13 cellular contexts compared by ENCODE assay signal in the genomic region with DNA sequence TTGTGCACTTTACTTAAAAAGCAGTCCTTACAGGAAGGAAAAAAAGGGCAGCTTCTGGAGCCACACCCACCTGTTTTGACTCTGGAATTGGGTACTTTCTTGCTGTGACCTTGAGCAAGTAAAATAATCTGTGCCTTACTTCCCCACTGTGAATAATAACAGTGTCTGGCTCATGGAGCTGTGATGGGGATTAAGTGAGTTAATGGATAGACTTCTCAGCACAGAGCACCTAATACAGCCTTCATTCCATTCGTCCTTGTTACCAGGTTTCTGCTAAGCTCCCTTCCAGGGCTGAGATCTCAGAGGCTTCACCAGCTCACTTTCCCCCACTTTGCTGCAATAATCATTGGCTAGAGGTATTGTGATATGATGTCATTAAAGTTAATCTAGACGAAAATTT. TPM values are rescaled to one million over a fixed set of nuclear protein-coding genes. Genes with fewer than 3 reads are reported as not detected.
DNase-seq lines count a peak whose midpoint lies in the region; ATAC-seq and TF ChIP-seq lines count a peak whose summit lies in the region.
"Had no signal": no experiment of that assay in that cellular context is flagged by ENCODE, and none has a peak within 500 bp of the region (broad histone marks: within the 10 kb centered on the region; RNA-seq: fewer than 3 reads in every experiment).

No MANE protein-coding gene starts in this region.

- H3K9me3 ChIP-seq in CD4-positive, alpha-beta memory T cell (ENCODE audit: control insufficient read depth in 1 of 2, low read length in 2 of 2) = no peaks in the 10 kb centered on the region
- H3K9me3 ChIP-seq in mammary epithelial cell (replicated peaks; ENCODE audit: insufficient read depth, low read length) = no peaks in the 10 kb centered on the region
- H3K9me3 ChIP-seq in neural cell (ENCODE audit: low read length) = no peaks in the 10 kb centered on the region
- H3K9me3 ChIP-seq: heart right ventricle, tibial artery had no signal

- no peak for TF ChIP-seq CTCF in mammary epithelial cell (conservative IDR thresholded peaks at IDR 0.05 in 1 of 2, IDR thresholded peaks at IDR 0.05 in 1 of 2; ENCODE audit: extremely low read depth in 1 of 2, insufficient read depth in 1 of 2, low read depth in 1 of 2, low read length in 2 of 2)
- TF ChIP-seq CTCF in neural cell (IDR thresholded peaks at IDR 0.05; ENCODE audit: poor library complexity, severe bottlenecking) = no peak

- POLR2A ChIA-PET in CD4-positive, alpha-beta memory T cell (lab: Charles Lee; ENCODE audit: partially characterized antibody) = interaction anchor here (1.0 to 3.7 kb wide), 5 partner anchors 9 to 40 kb away, joined by 4 to 22 read pairs (median 9); partner anchors contain the start of gene ABCG1

- H3K4me2 ChIP-seq in mammary epithelial cell (ENCODE audit: insufficient read depth, low read depth, low read length) = peak overlapping the region; percentile 24
- no peak overlapping the region for H3K4me2 ChIP-seq in neural cell (ENCODE audit: low read length)

- H3K27me3 Mint-ChIP-seq in CD4-positive, alpha-beta memory T cell = no peaks in the 10 kb centered on the region
- peaks cover 5% of the 10 kb centered on the region for H3K27me3 Mint-ChIP-seq in activated T-helper 1 cell treated with anti-CD3 and anti-CD28 coated beads, Interleukin-12 subunit alpha, Interleukin-12 subunit beta, Interleukin-2, Interleukin-4 antibody, amounts not matched to agents 30 ng/mL and 10 ng/mL and 1 ng/mL, durations not matched to agents 14 hours and 24 hours and 36 hours (ENCODE audit: insufficient read depth)

- H3K27ac ChIP-seq in CD4-positive, alpha-beta memory T cell (ENCODE audit: low read depth, low read length) = peak overlapping the region; percentile 1
- peak overlapping the region; percentile 1 for H3K27ac ChIP-seq in mammary epithelial cell (ENCODE audit: insufficient read depth, low read depth, low read length)
- H3K27ac ChIP-seq in neural cell (ENCODE audit: low read length) = no peak overlapping the region
- H3K27ac ChIP-seq: tibial artery had no signal

- no peak for ATAC-seq in GM19397 (IDR thresholded peaks at IDR 0.05; ENCODE audit: unreplicated experiment)
- no peak for ATAC-seq in HG03442 (IDR thresholded peaks at IDR 0.05; ENCODE audit: unreplicated experiment)

- WGBS in mammary epithelial cell (ENCODE audit: low coverage, missing lambda C conversion rate) = 24% methylated on average over 2 of the region's 2 CpGs

- H3K9me2 ChIP-seq in neural cell (ENCODE audit: insufficient read depth, low read length) = no peaks in the 10 kb centered on the region

- CTCF ChIA-PET in CD4-positive, alpha-beta memory T cell (lab: Charles Lee; ENCODE audit: partially characterized antibody) = interaction anchor here (0.8 to 1.0 kb wide), 3 partner anchors 10 to 53 kb away, joined by 3 to 5 read pairs (median 4); no protein-coding TSS in a partner anchor
- CTCF ChIA-PET in mammary epithelial cell (lab: Charles Lee; ENCODE audit: low non-redundant PET) = interaction anchor here (0.7 kb wide), 1 partner anchor 1893 kb away, joined by 3 read pairs; no protein-coding TSS in a partner anchor

- H3K36me3 ChIP-seq in CD4-positive, alpha-beta memory T cell (ENCODE audit: insufficient read depth, low read length) = no peaks in the 10 kb centered on the region
- H3K36me3 ChIP-seq in mammary epithelial cell (ENCODE audit: insufficient read depth, low read length) = no peaks in the 10 kb centered on the region
- H3K36me3 ChIP-seq in neural cell (ENCODE audit: insufficient read depth, low read length) = no peaks in the 10 kb centered on the region
- H3K36me3 ChIP-seq: heart right ventricle, tibial artery had no signal

- no peaks in the 10 kb centered on the region for H3K9me3 Mint-ChIP-seq in CD4-positive, alpha-beta memory T cell
- no peaks in the 10 kb centered on the region for H3K9me3 Mint-ChIP-seq in activated T-helper 1 cell treated with anti-CD3 and anti-CD28 coated beads, Interleukin-12 subunit alpha, Interleukin-12 subunit beta, Interleukin-2, Interleukin-4 antibody, amounts not matched to agents 30 ng/mL and 10 ng/mL and 1 ng/mL, durations not matched to agents 14 hours and 24 hours and 36 hours

- dilution Hi-C loops in mammary epithelial cell (cut with HindIII; ENCODE audit: low sequenced_read_pairs) = no loop called here

- H3K9ac ChIP-seq in mammary epithelial cell (ENCODE audit: insufficient read depth, low read length) (no peak overlapping the region), neural cell (ENCODE audit: low read length) (no peak overlapping the region)

- peak overlapping the region in 7 of 8 donors; percentile 59 to 81 (median 74) for H3K4me3 Mint-ChIP-seq in CD4-positive, alpha-beta memory T cell
- no peak overlapping the region for H3K4me3 Mint-ChIP-seq in activated T-helper 1 cell treated with anti-CD3 and anti-CD28 coated beads, Interleukin-12 subunit alpha, Interleukin-12 subunit beta, Interleukin-2, Interleukin-4 antibody, amounts not matched to agents 30 ng/mL and 10 ng/mL and 1 ng/mL, durations not matched to agents 14 hours and 24 hours and 36 hours

- H3K27me3 ChIP-seq in CD4-positive, alpha-beta memory T cell (ENCODE audit: insufficient read depth, low read length) = no peaks in the 10 kb centered on the region
- H3K27me3 ChIP-seq in mammary epithelial cell (ENCODE audit: insufficient read depth, low read length) (no peaks in the 10 kb centered on the region), neural cell (ENCODE audit: insufficient read depth, low read depth, low read length) (no peaks in the 10 kb centered on the region)
- H3K27me3 ChIP-seq: heart right ventricle had no signal

- H3K4me1 ChIP-seq in CD4-positive, alpha-beta memory T cell (ENCODE audit: insufficient read depth, low read length) = peaks cover 36% of the 10 kb centered on the region
- peaks cover 29% of the 10 kb centered on the region for H3K4me1 ChIP-seq in mammary epithelial cell (ENCODE audit: insufficient read depth, low read length)
- H3K4me1 ChIP-seq: tibial artery had no signal

- no peaks in the 10 kb centered on the region for H3F3A ChIP-seq in neural cell (ENCODE audit: insufficient read depth, low read length, poor library complexity, severe bottlenecking)

- no peak for TF ChIP-seq RAD21 in neural cell (conservative IDR thresholded peaks at IDR 0.05)

- H3K4me3 ChIP-seq in CD4-positive, alpha-beta memory T cell (ENCODE audit: low read length in 2 of 2) = peak overlapping the region in 1 of 2 donors; percentile 17
- H3K4me3 ChIP-seq in mammary epithelial cell (replicated peaks in 1 of 3; ENCODE audit: insufficient read depth in 1 of 3, low read depth in 2 of 3, low read length in 3 of 3) (no peak overlapping the region), neural cell (ENCODE audit: low read length) (no peak overlapping the region)
- H3K4me3 ChIP-seq: heart right ventricle, tibial artery had no signal

- H2AFZ ChIP-seq in mammary epithelial cell (ENCODE audit: low read depth, low read length) = peak overlapping the region; percentile 49
- H2AFZ ChIP-seq in neural cell (ENCODE audit: low read depth, low read length) = no peak overlapping the region

- peak overlapping the region; percentile 80 to 89 (median 85) for H3K27ac Mint-ChIP-seq in CD4-positive, alpha-beta memory T cell
- H3K27ac Mint-ChIP-seq in activated T-helper 1 cell treated with anti-CD3 and anti-CD28 coated beads, Interleukin-12 subunit alpha, Interleukin-12 subunit beta, Interleukin-2, Interleukin-4 antibody, amounts not matched to agents 30 ng/mL and 10 ng/mL and 1 ng/mL, durations not matched to agents 14 hours and 24 hours and 36 hours = no peak overlapping the region

- H4K20me1 ChIP-seq in mammary epithelial cell (ENCODE audit: insufficient read depth, low read length) (no peaks in the 10 kb centered on the region), neural cell (ENCODE audit: insufficient read depth) (no peaks in the 10 kb centered on the region)

- H3K79me2 ChIP-seq in mammary epithelial cell (ENCODE audit: insufficient read depth, low read length) (no peaks in the 10 kb centered on the region), neural cell (replicated peaks; ENCODE audit: insufficient read depth, low read length) (no peaks in the 10 kb centered on the region)

- intact Hi-C loops in CD4-positive, alpha-beta memory T cell (cut with micrococcal nuclease) = loop anchor here (1.0 kb wide), 1 partner anchor 11 kb away; no protein-coding TSS in a partner anchor
- intact Hi-C loops in mammary epithelial cell (cut with micrococcal nuclease) = loop anchor here (1.0 kb wide), 1 partner anchor 28 kb away; no protein-coding TSS in a partner anchor
- intact Hi-C loops in activated T-helper 1 cell treated with anti-CD3 and anti-CD28 coated beads, Interleukin-12 subunit alpha, Interleukin-12 subunit beta, Interleukin-2, Interleukin-4 antibody, amounts not matched to agents 30 ng/mL and 10 ng/mL and 1 ng/mL, durations not matched to agents 14 hours and 24 hours and 36 hours (cut with micrococcal nuclease) = no loop called here

- no peak for DNase-seq in CD4-positive, alpha-beta memory T cell
- DNase-seq in OCI-M1 (lab: John Stamatoyannopoulos, UW) (peak; percentile 71), mammary epithelial cell (no peak), NCI-H774 (lab: John Stamatoyannopoulos, UW) (no peak)
- DNase-seq in activated T-helper 1 cell treated with anti-CD3 and anti-CD28 coated beads, Interleukin-12 subunit alpha, Interleukin-12 subunit beta, Interleukin-2, Interleukin-4 antibody, amounts not matched to agents 30 ng/mL and 10 ng/mL and 1 ng/mL, durations not matched to agents 14 hours and 24 hours and 36 hours (ENCODE audit: low spot score) = no peak
- DNase-seq: cortex of kidney; heart right ventricle; NCI-H2081; stimulated activated CD4-positive, alpha-beta T cell treated with anti-CD3 and anti-CD28 coated beads, Interleukin-4, amount 100 ng/mL, for 1 hour; tibial artery had no signal

- TSS peak; percentile 86 for BruUV-seq in mammary epithelial cell (replicated peaks; lab: Mats Ljungman, UMichigan)

- peaks cover 24 to 60% (median 43%) of the 10 kb centered on the region in 4 donors for H3K4me1 Mint-ChIP-seq in CD4-positive, alpha-beta memory T cell
- H3K4me1 Mint-ChIP-seq in activated T-helper 1 cell treated with anti-CD3 and anti-CD28 coated beads, Interleukin-12 subunit alpha, Interleukin-12 subunit beta, Interleukin-2, Interleukin-4 antibody, amounts not matched to agents 30 ng/mL and 10 ng/mL and 1 ng/mL, durations not matched to agents 14 hours and 24 hours and 36 hours (ENCODE audit: low read depth) = peaks cover 52% of the 10 kb centered on the region

- TF ChIP-seq EP300 in neural cell (conservative IDR thresholded peaks at IDR 0.05; ENCODE audit: poor library complexity, severe bottlenecking) = no peak

- no peaks in the 10 kb centered on the region for H3K36me3 Mint-ChIP-seq in CD4-positive, alpha-beta memory T cell
- peaks cover 6% of the 10 kb centered on the region for H3K36me3 Mint-ChIP-seq in activated T-helper 1 cell treated with anti-CD3 and anti-CD28 coated beads, Interleukin-12 subunit alpha, Interleukin-12 subunit beta, Interleukin-2, Interleukin-4 antibody, amounts not matched to agents 30 ng/mL and 10 ng/mL and 1 ng/mL, durations not matched to agents 14 hours and 24 hours and 36 hours (ENCODE audit: low read depth)

- in situ Hi-C loops in mammary epithelial cell (cut with MboI; ENCODE audit: low sequenced_read_pairs in 2 of 2) = no loop called here

RNA-seq across cellular contexts. Expression of gene ABCG1, which starts 20.0 kb away (rescaled TPM):
- 1 to 10 TPM; 1.5 to 2.0 TPM for total RNA-seq in CD4-positive, alpha-beta memory T cell
- polyA plus RNA-seq in CD4-positive, alpha-beta memory T cell = 10 to 100 TPM; 17.0 to 19.6 TPM
- total RNA-seq in mammary epithelial cell = 10 to 100 TPM in 1 of 2 donors, 1 to 10 TPM in 1; 6.3 to 16.9 TPM
- polyA plus RNA-seq in mammary epithelial cell (2.7 TPM), neural cell (14.2 and 17.1 TPM in 2 replicates)
- polyA minus RNA-seq in mammary epithelial cell (2.5 TPM), neural cell (33.4 and 38.4 TPM in 2 replicates)
- 9.3 and 10.2 TPM in 2 replicates for total RNA-seq in activated T-helper 1 cell treated with anti-CD3 and anti-CD28 coated beads, Interleukin-12 subunit alpha, Interleukin-12 subunit beta, Interleukin-2, Interleukin-4 antibody, amounts not matched to agents 30 ng/mL and 10 ng/mL and 1 ng/mL, durations not matched to agents 14 hours and 24 hours and 36 hours
